Comparison of ENCODE assay signal across 17 cellular contexts in the genomic region with DNA sequence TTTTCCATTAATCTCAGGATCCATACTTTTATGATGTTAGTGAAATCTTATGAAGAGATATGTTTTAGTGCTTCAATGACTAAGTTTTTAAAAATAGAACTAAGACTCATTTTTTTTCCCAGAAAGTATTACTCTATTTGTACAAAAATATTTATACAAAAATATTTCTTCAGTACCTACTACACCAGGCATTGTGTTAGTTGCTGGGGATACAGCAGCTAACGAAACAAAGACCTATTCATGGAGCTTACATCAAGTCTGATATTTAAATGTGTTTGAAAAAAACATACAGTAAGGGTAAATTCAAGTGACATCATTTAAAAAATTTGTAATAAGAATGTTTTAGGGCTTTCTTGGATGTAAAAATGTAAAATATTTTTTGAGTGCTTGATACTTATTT. TPM values are rescaled to one million over a fixed set of nuclear protein-coding genes. Genes with fewer than 3 reads are reported as not detected.
A peak's percentile ranks its signal among the peaks of the same experiment; 100 is the strongest.
DNase-seq lines count a peak whose midpoint lies in the region; ATAC-seq and TF ChIP-seq lines count a peak whose summit lies in the region.
"Had no signal": no experiment of that assay in that cellular context is flagged by ENCODE, and none has a peak within 500 bp of the region (broad histone marks: within the 10 kb centered on the region; RNA-seq: fewer than 3 reads in every experiment).

No MANE protein-coding gene starts in this region.

- H3K9me3 ChIP-seq in GM23248 (ENCODE audit: low read depth) (no peaks in the 10 kb centered on the region), body of pancreas (no peaks in the 10 kb centered on the region), sigmoid colon (no peaks in the 10 kb centered on the region)
- H3K9me3 ChIP-seq: stomach had no signal

- H3K36me3 ChIP-seq in GM23248 (ENCODE audit: low read depth) (no peaks in the 10 kb centered on the region), body of pancreas (replicated peaks in 1 of 2; ENCODE audit: insufficient read depth in 1 of 2, low read depth in 2 of 2) (no peaks in the 10 kb centered on the region), sigmoid colon (no peaks in the 10 kb centered on the region)
- H3K36me3 ChIP-seq: stomach had no signal

- no peaks in the 10 kb centered on the region for H3K27me3 ChIP-seq in GM23248 (replicated peaks; ENCODE audit: insufficient read depth)
- H3K27me3 ChIP-seq in body of pancreas, result no peaks in the 10 kb centered on the region
- H3K27me3 ChIP-seq in sigmoid colon, result no peaks in the 10 kb centered on the region
- H3K27me3 ChIP-seq: stomach had no signal

- WGBS in GM23248 (ENCODE audit: low coverage in 1 of 2, low lambda C conversion rate in 2 of 2, missing lambda C conversion rate in 2 of 2), 2 experiments, result 96 to 100% methylated on average over 1 of the region's 1 CpG
- WGBS in body of pancreas, 2 donors, result 58 to 59% methylated on average over 1 of the region's 1 CpG
- 77 to 87% methylated on average over 1 of the region's 1 CpG for WGBS in sigmoid colon, 2 donors

- no peak for TF ChIP-seq POLR2A in body of pancreas (IDR thresholded peaks at IDR 0.05)
- no peak for TF ChIP-seq POLR2A in sigmoid colon (IDR thresholded peaks at IDR 0.05)

- ATAC-seq in body of pancreas (peak; percentile 53), HG02870 (IDR thresholded peaks at IDR 0.05; ENCODE audit: unreplicated experiment) (no peak)
- ATAC-seq: left lobe of liver, PC-3 had no signal

- peaks cover 13% of the 10 kb centered on the region; the same call in 1 of the 2 replicates for H3F3A ChIP-seq in GM23248 (ENCODE audit: insufficient read depth)

- H3K27ac ChIP-seq in GM23248 (peak overlapping the region; percentile 45), body of pancreas (peak overlapping the region in 1 of 4 donors; percentile 39), sigmoid colon (peak overlapping the region in 3 of 4 donors; percentile 22 to 50 (median 49))

- H3K4me2 ChIP-seq in GM23248 (ENCODE audit: unreplicated experiment), result peak overlapping the region; percentile 10

- DNase-seq in GM23248 (peak; percentile 54), body of pancreas (no peak), globus pallidus (ENCODE audit: low spot score) (peak; percentile 54), sigmoid colon (no peak), putamen (ENCODE audit: low spot score) (no peak), GOT3 (lab: John Stamatoyannopoulos, UW) (no peak), T1000 (lab: John Stamatoyannopoulos, UW) (no peak)
- DNase-seq: activated naive CD4-positive, alpha-beta T cell; caudate nucleus; DMS79; NCI-H1436; nephron progenitor cell; PC-3; stomach had no signal

- H3K4me3 ChIP-seq in GM23248 (no peak overlapping the region; the same call in 1 of the 2 replicates), body of pancreas (no peak overlapping the region), sigmoid colon (no peak overlapping the region)
- H3K4me3 ChIP-seq: stomach had no signal

- no peak overlapping the region for H2AFZ ChIP-seq in GM23248

- TF ChIP-seq EP300 in sigmoid colon (IDR thresholded peaks at IDR 0.05), result no peak

- peaks cover 100% of the 10 kb centered on the region for H3K79me2 ChIP-seq in GM23248 (ENCODE audit: insufficient read depth)

- in situ Hi-C loops in GM23248 (cut with MboI), result loop anchor here (25.0 kb wide), 1 partner anchor 238 kb away; no protein-coding TSS in a partner anchor

- no peaks in the 10 kb centered on the region for H3K9me2 ChIP-seq in GM23248 (ENCODE audit: insufficient read depth)

- TF ChIP-seq CTCF in body of pancreas (IDR thresholded peaks at IDR 0.05), result no peak
- no peak for TF ChIP-seq CTCF in sigmoid colon (IDR thresholded peaks at IDR 0.05)

- no peak overlapping the region for H3K9ac ChIP-seq in GM23248

- intact Hi-C loops in body of pancreas (cut with DNase I), result no loop called here
- intact Hi-C loops in sigmoid colon (cut with DNase I), result no loop called here

- H3K4me1 ChIP-seq in GM23248 (ENCODE audit: insufficient read depth) (peaks cover 56% of the 10 kb centered on the region), body of pancreas (peaks cover 87% of the 10 kb centered on the region), sigmoid colon (peaks cover 0 to 96% (median 88%) of the 10 kb centered on the region in 4 donors)

- H4K20me1 ChIP-seq in GM23248 (ENCODE audit: insufficient read depth), result peaks cover 66% of the 10 kb centered on the region

RNA-seq across cellular contexts. Expression of a gene that starts 11.6 kb away (rescaled TPM):
- 204 and 277 TPM in 2 replicates for total RNA-seq in GM23248 (2014; rRNA removed; shearing (Covaris generic))
- polyA plus RNA-seq in GM23248 (2016; fragmentation: Nextera tagmentation; extraction: Ambion mirVana) (290 and 299 TPM in 2 replicates), sigmoid colon (100 to 1,000 TPM; 181 to 297 (median 233) TPM)
- total RNA-seq in body of pancreas (100 to 1,000 TPM in 1 of 2 donors, 10 to 100 TPM in 1; 58.7 to 113 TPM), sigmoid colon (100 to 1,000 TPM; 252 to 336 (median 291) TPM)

RNA-seq across cellular contexts. Expression of a gene that starts 39.6 kb away (rescaled TPM):
- not detected in 2 replicates for total RNA-seq in GM23248 (2014; rRNA removed; shearing (Covaris generic))
- polyA plus RNA-seq in GM23248 (2016; fragmentation: Nextera tagmentation; extraction: Ambion mirVana), result not detected in 2 replicates
- total RNA-seq in body of pancreas, result not detected
- total RNA-seq in sigmoid colon, result not detected
- polyA plus RNA-seq in sigmoid colon, result under 1 TPM in 1 of 3 donors, not detected in 2; 0.04 TPM
- total RNA-seq: left lobe of liver had no signal
- polyA plus RNA-seq: H1, stomach had no signal

Comparison
In these comparisons a context has a peak if more than half of its experiments do, and no peak if none do; other contexts are left out.
1. DNase-seq: peak in GM23248 (single experiment) and globus pallidus (single experiment); none in body of pancreas (0 of 4), sigmoid colon (single experiment), putamen (single experiment), GOT3 (single experiment) and T1000 (single experiment).